Comparison of ENCODE assay signal across 6 cellular contexts in the genomic region with DNA sequence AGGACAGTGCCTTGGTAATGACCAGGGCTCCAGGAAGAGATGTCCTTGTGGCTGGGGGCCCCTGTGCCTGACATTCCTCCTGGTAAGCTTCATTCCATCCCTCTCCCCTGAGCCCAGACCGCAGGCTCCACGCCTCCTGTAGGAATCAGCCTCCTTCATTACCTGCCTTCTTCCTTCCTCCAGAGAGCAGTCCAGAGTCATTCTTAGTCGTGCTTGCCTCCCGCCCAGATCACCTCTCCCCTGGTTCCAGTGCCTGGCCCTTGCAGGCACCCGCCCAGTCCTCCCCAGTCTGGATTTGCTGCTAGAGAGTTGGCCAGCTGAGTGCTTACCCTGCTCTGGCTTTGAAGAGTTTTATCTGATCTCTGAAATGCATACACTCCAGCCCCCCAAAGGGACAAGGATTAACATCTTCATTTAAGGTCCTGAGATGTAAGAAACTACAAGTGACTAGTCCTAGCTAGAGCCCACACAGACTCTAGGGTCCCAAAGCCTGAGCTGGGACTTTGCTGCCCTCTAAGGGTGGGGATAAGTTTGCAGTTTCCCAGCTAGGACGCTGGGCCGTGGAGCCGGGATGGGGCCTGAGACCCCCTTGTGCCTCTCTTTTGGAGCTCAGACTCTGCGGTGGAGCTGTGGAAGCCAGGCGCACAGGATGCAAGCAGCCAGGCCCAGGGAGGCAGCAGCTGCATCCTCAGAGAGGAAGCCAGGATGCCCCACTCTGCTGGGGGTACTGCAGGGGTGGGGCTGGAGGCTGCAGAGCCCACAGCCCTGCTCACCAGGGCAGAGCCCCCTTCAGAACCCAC. TPM values are rescaled to one million over a fixed set of nuclear protein-coding genes. Genes with fewer than 3 reads are reported as not detected.
DNase-seq lines count a peak whose midpoint lies in the region; ATAC-seq and TF ChIP-seq lines count a peak whose summit lies in the region.

No MANE protein-coding gene starts in this region.

- H2BK15ac ChIP-seq in IMR-90 (ENCODE audit: low read depth, low read length): no peak overlapping the region
- H2BK15ac ChIP-seq in mesendoderm (replicated peaks; ENCODE audit: low read depth): no peak overlapping the region

- no peak overlapping the region for H2BK20ac ChIP-seq in IMR-90 (ENCODE audit: low read depth, low read length)

- H4K5ac ChIP-seq in IMR-90 (ENCODE audit: low read depth, low read length): no peak overlapping the region
- H4K5ac ChIP-seq in mesendoderm (ENCODE audit: low read length): no peak overlapping the region

- H3K4me3 ChIP-seq in CD8-positive, alpha-beta T cell (ENCODE audit: low read depth, low read length): no peak overlapping the region
- H3K4me3 ChIP-seq in IMR-90 (ENCODE audit: insufficient read depth, low read depth, low read length): no peak overlapping the region
- no peak overlapping the region for H3K4me3 ChIP-seq in mesendoderm (ENCODE audit: low read length)

- no peaks in the 10 kb centered on the region for H3K36me3 ChIP-seq in CD8-positive, alpha-beta T cell (ENCODE audit: insufficient read depth, low read length)
- H3K36me3 ChIP-seq in IMR-90 (ENCODE audit: control insufficient read depth, insufficient read depth, low read length) (peaks cover 6% of the 10 kb centered on the region; the same call in 1 of the 2 replicates), mesendoderm (ENCODE audit: control insufficient read depth, insufficient read depth, low read length) (no peaks in the 10 kb centered on the region)

- peaks cover 10% of the 10 kb centered on the region for H3K4me1 Mint-ChIP-seq in CD8-positive, alpha-beta T cell (ENCODE audit: low read depth)

- no peaks in the 10 kb centered on the region for H3K9me3 ChIP-seq in CD8-positive, alpha-beta T cell (ENCODE audit: low read length)
- H3K9me3 ChIP-seq in IMR-90 (ENCODE audit: control insufficient read depth, insufficient read depth, low read length): no peaks in the 10 kb centered on the region

- no peak overlapping the region for H3K4me3 Mint-ChIP-seq in CD8-positive, alpha-beta T cell

- intact Hi-C loops in CD8-positive, alpha-beta T cell (cut with DNase I, micrococcal nuclease): loop anchor here (1.0 to 2.0 kb wide), 2 partner anchors 83 to 370 kb away; partner anchors contain the start of gene ARFGAP2 (in 2 of the 2)
- intact Hi-C loops in IMR-90 (cut with micrococcal nuclease): loop anchor here (1.0 to 5.0 kb wide), 2 partner anchors 82 to 148 kb away; partner anchors contain the start of gene SLC39A13

- CTCF ChIA-PET in CD8-positive, alpha-beta T cell (lab: Charles Lee): interaction anchor here (0.7 to 4.1 kb wide), 15 partner anchors 9 to 152 kb away, joined by 3 to 23 read pairs (median 5); partner anchors contain the start of gene ACP2
- CTCF ChIA-PET in IMR-90 (lab: Yijun Ruan, JAX): interaction anchor here (0.5 to 2.5 kb wide), 14 partner anchors 9 to 96 kb away, joined by 3 to 12 read pairs (median 4); partner anchors contain the start of genes ACP2 and MADD

- H2BK120ac ChIP-seq in IMR-90 (ENCODE audit: low read depth, low read length) (no peak overlapping the region), mesendoderm (ENCODE audit: low read depth, low read length) (no peak overlapping the region)

- H3K27me3 Mint-ChIP-seq in CD8-positive, alpha-beta T cell (ENCODE audit: low read depth): no peaks in the 10 kb centered on the region

- POLR2A ChIA-PET in CD8-positive, alpha-beta T cell (lab: Charles Lee): interaction anchor here (0.6 to 3.2 kb wide), 6 partner anchors 9 to 74 kb away, joined by 3 to 13 read pairs (median 6); partner anchors contain the start of genes ACP2 and MADD
- POLR2A ChIA-PET in IMR-90 (lab: Charles Lee; ENCODE audit: unreplicated experiment): interaction anchor here (1.0 kb wide), 1 partner anchor 74 kb away, joined by 4 read pairs; no protein-coding TSS in a partner anchor

- H3K4ac ChIP-seq in IMR-90 (ENCODE audit: low read depth, low read length): peak overlapping the region; percentile 25; the same call in 1 of the 2 replicates
- H3K4ac ChIP-seq in mesendoderm (ENCODE audit: low read depth, low read length): no peak overlapping the region

- H4K8ac ChIP-seq in IMR-90 (ENCODE audit: low read depth in 2 of 2, low read length in 2 of 2): no peak overlapping the region
- no peak overlapping the region for H4K8ac ChIP-seq in mesendoderm (ENCODE audit: low read depth, low read length)

- H2AK5ac ChIP-seq in IMR-90 (ENCODE audit: low read depth, low read length): peak overlapping the region; percentile 60
- H2AK5ac ChIP-seq in mesendoderm (ENCODE audit: low read length): no peak overlapping the region

- H3K27me3 ChIP-seq in CD8-positive, alpha-beta T cell (ENCODE audit: insufficient read depth, low read length): no peaks in the 10 kb centered on the region
- H3K27me3 ChIP-seq in IMR-90 (ENCODE audit: control insufficient read depth, insufficient read depth, low read length): no peaks in the 10 kb centered on the region
- H3K27me3 ChIP-seq in mesendoderm (ENCODE audit: insufficient read depth, low read length, poor library complexity): no peaks in the 10 kb centered on the region

- WGBS in IMR-90 (ENCODE audit: extremely low coverage in 2 of 2, insufficient read length in 1 of 2), 2 experiments: 63% methylated on average over 9 of the region's 10 CpGs; no CpG with 5 or more reads in 1 of the 2 experiments
- no CpG with 5 or more reads among the region's 10 CpGs for WGBS in mesendoderm (ENCODE audit: extremely low coverage, insufficient coverage, low lambda C conversion rate)

- H3K27ac ChIP-seq in CD8-positive, alpha-beta T cell (ENCODE audit: low read depth, low read length): no peak overlapping the region
- H3K27ac ChIP-seq in IMR-90 (ENCODE audit: insufficient read depth, low read length) (0 out of 2 replicates have a peak overlapping the region, but pooled peaks have one; percentile 10), mesendoderm (ENCODE audit: low read depth, low read length) (no peak overlapping the region)

- H4K20me1 ChIP-seq in IMR-90 (ENCODE audit: insufficient read depth, low read length): no peaks in the 10 kb centered on the region

- DNase-seq in CD8-positive, alpha-beta T cell: peak in 2 of 7 experiments; percentile 39 to 46
- DNase-seq in IMR-90: peak; percentile 30
- peak; percentile 57 for DNase-seq in activated naive CD4-positive, alpha-beta T cell treated with anti-CD3 and anti-CD28 coated beads, Interleukin-2, amount 50 U/mL, for 16 hours
- DNase-seq in mesendoderm: peak; percentile 92
- no peak for DNase-seq in COR-L47 (lab: John Stamatoyannopoulos, UW)

- H3K9me3 Mint-ChIP-seq in CD8-positive, alpha-beta T cell: no peaks in the 10 kb centered on the region

- dilution Hi-C loops in IMR-90 (cut with HindIII; ENCODE audit: low sequenced_read_pairs, unreplicated experiment): no loop called here

- H3K9me1 ChIP-seq in IMR-90 (ENCODE audit: insufficient read depth, low read length): peaks cover 10% of the 10 kb centered on the region

- H2BK5ac ChIP-seq in IMR-90 (ENCODE audit: low read depth, low read length, poor library complexity, severe bottlenecking) (no peak overlapping the region), mesendoderm (ENCODE audit: low read length) (no peak overlapping the region)

- no peak overlapping the region; the same call in 1 of the 2 replicates for H3K14ac ChIP-seq in IMR-90 (replicated peaks; ENCODE audit: low read depth, low read length)

- no peak overlapping the region for H4K91ac ChIP-seq in IMR-90 (ENCODE audit: insufficient read depth, low read depth, low read length)

- H3K4me1 ChIP-seq in CD8-positive, alpha-beta T cell (ENCODE audit: insufficient read depth, low read length): peaks cover 10% of the 10 kb centered on the region
- peaks cover 21% of the 10 kb centered on the region for H3K4me1 ChIP-seq in IMR-90 (ENCODE audit: control insufficient read depth, insufficient read depth, low read length)
- peaks cover 5% of the 10 kb centered on the region for H3K4me1 ChIP-seq in mesendoderm (ENCODE audit: control insufficient read depth, low read depth, low read length)

- no peaks in the 10 kb centered on the region for H3K36me3 Mint-ChIP-seq in CD8-positive, alpha-beta T cell

- TF ChIP-seq RAD21 in IMR-90 (IDR thresholded peaks at IDR 0.05; ENCODE audit: low read length): peak; percentile 68

- TF ChIP-seq POLR2A in IMR-90 (IDR thresholded peaks at IDR 0.05; ENCODE audit: low read depth, low read length): no peak

- peak overlapping the region; percentile 67 for H2AFZ ChIP-seq in IMR-90 (replicated peaks; ENCODE audit: low read length, poor library complexity)

- in situ Hi-C loops in IMR-90 (cut with MboI; ENCODE audit: low sequenced_read_pairs): no loop called here

- H3K18ac ChIP-seq in IMR-90 (ENCODE audit: low read depth, low read length): no peak overlapping the region
- H3K18ac ChIP-seq in mesendoderm (ENCODE audit: low read length): no peak overlapping the region

- H3K27ac Mint-ChIP-seq in CD8-positive, alpha-beta T cell: no peak overlapping the region

- H3K4me2 ChIP-seq in IMR-90 (ENCODE audit: low read depth, low read length) (no peak overlapping the region), mesendoderm (ENCODE audit: low read length) (no peak overlapping the region)

- H2AK9ac ChIP-seq in IMR-90 (replicated peaks; ENCODE audit: low read depth, low read length, poor library complexity): peak overlapping the region; percentile 60

- peak; percentile 90 for ATAC-seq in CD8-positive, alpha-beta T cell
- ATAC-seq in IMR-90 (ENCODE audit: low read depth) (peak; percentile 55), GM19324 (IDR thresholded peaks at IDR 0.05; ENCODE audit: low FRiP score, unreplicated experiment) (no peak)

- BruUV-seq in IMR-90 (replicated peaks; lab: Mats Ljungman, UMichigan): no TSS peak

- H3K9ac ChIP-seq in IMR-90 (ENCODE audit: low read depth, low read length): peak overlapping the region; percentile 1; the same call in 1 of the 2 replicates
- H3K9ac ChIP-seq in mesendoderm (ENCODE audit: low read length): no peak overlapping the region

- H3K79me1 ChIP-seq in IMR-90 (ENCODE audit: low read depth in 1 of 2, low read length in 2 of 2) (peaks cover 0 to 25% of the 10 kb centered on the region in 2 experiments; a peak in 3 of 4 replicates), mesendoderm (ENCODE audit: low read length) (no peaks in the 10 kb centered on the region)

- H3K23ac ChIP-seq in IMR-90 (ENCODE audit: low read depth, low read length) (no peak overlapping the region), mesendoderm (ENCODE audit: low read length) (no peak overlapping the region)

- no peaks in the 10 kb centered on the region for H3K79me2 ChIP-seq in mesendoderm (ENCODE audit: control insufficient read depth, insufficient read depth, low read length)

- TF ChIP-seq CTCF in CD8-positive, alpha-beta T cell (IDR thresholded peaks at IDR 0.05): peak; percentile 23
- TF ChIP-seq CTCF in IMR-90 (conservative IDR thresholded peaks at IDR 0.05; ENCODE audit: low read depth, low read length): peak; percentile 60

- no peak overlapping the region for H3K56ac ChIP-seq in IMR-90 (ENCODE audit: extremely low read depth, insufficient read depth, low read length)
- H3K56ac ChIP-seq in mesendoderm (ENCODE audit: low read length): peak overlapping the region; percentile 61

RNA-seq across cellular contexts. Expression of gene NR1H3, which starts 1.6 kb away (rescaled TPM):
- total RNA-seq in CD8-positive, alpha-beta T cell: 1 to 10 TPM; 1.3 to 1.5 TPM
- 9.1 and 9.7 TPM in 2 replicates for total RNA-seq in IMR-90 (2012; rRNA removed)
- polyA plus RNA-seq in IMR-90 (2012; rRNA removed): 13.6 and 19.0 TPM in 2 replicates
- 9.7 and 15.4 TPM in 2 replicates for polyA plus RNA-seq in IMR-90 (2012; cell fraction: cytosol; rRNA removed)
- 48.0 and 62.0 TPM in 2 replicates for polyA plus RNA-seq in IMR-90 (2012; cell fraction: nucleus; rRNA removed; ENCODE audit: low replicate concordance)
- 9.3 TPM for polyA plus RNA-seq in mesendoderm (2013, experiment 1 of 2)
- 9.5 TPM for polyA plus RNA-seq in mesendoderm (2013, experiment 2 of 2)

RNA-seq across cellular contexts. Expression of gene MADD, which starts 10.6 kb away (rescaled TPM):
- total RNA-seq in CD8-positive, alpha-beta T cell: 100 to 1,000 TPM; 191 to 196 TPM
- total RNA-seq in IMR-90 (2012; rRNA removed): 11.1 and 13.3 TPM in 2 replicates
- polyA plus RNA-seq in IMR-90 (2012; rRNA removed): 16.4 and 17.3 TPM in 2 replicates
- polyA plus RNA-seq in IMR-90 (2012; cell fraction: cytosol; rRNA removed): 11.8 and 13.6 TPM in 2 replicates
- polyA plus RNA-seq in IMR-90 (2012; cell fraction: nucleus; rRNA removed; ENCODE audit: low replicate concordance): 45.5 and 53.1 TPM in 2 replicates
- polyA plus RNA-seq in mesendoderm (2013, experiment 1 of 2): 11.0 TPM
- 10.4 TPM for polyA plus RNA-seq in mesendoderm (2013, experiment 2 of 2)

RNA-seq across cellular contexts. Expression of gene ACP2, which starts 10.8 kb away (rescaled TPM):
- total RNA-seq in CD8-positive, alpha-beta T cell: 10 to 100 TPM; 18.3 to 22.6 TPM
- total RNA-seq in IMR-90 (2012; rRNA removed): 10.3 and 17.7 TPM in 2 replicates
- 23.6 and 24.8 TPM in 2 replicates for polyA plus RNA-seq in IMR-90 (2012; rRNA removed)
- polyA plus RNA-seq in IMR-90 (2012; cell fraction: cytosol; rRNA removed): 17.6 and 27.9 TPM in 2 replicates
- polyA plus RNA-seq in IMR-90 (2012; cell fraction: nucleus; rRNA removed; ENCODE audit: low replicate concordance): 44.8 and 66.4 TPM in 2 replicates
- 16.4 TPM for polyA plus RNA-seq in mesendoderm (2013, experiment 1 of 2)
- 16.3 TPM for polyA plus RNA-seq in mesendoderm (2013, experiment 2 of 2)

RNA-seq across cellular contexts. Expression of gene DDB2, which starts 44.6 kb away (rescaled TPM):
- total RNA-seq in CD8-positive, alpha-beta T cell: 10 to 100 TPM; 39.0 to 43.0 TPM
- total RNA-seq in IMR-90 (2012; rRNA removed): 25.6 and 27.8 TPM in 2 replicates
- 33.5 and 33.6 TPM in 2 replicates for polyA plus RNA-seq in IMR-90 (2012; rRNA removed)
- polyA plus RNA-seq in IMR-90 (2012; cell fraction: cytosol; rRNA removed): 24.1 and 24.5 TPM in 2 replicates
- polyA plus RNA-seq in IMR-90 (2012; cell fraction: nucleus; rRNA removed; ENCODE audit: low replicate concordance): 77.2 and 160 TPM in 2 replicates
- 21.6 TPM for polyA plus RNA-seq in mesendoderm (2013, experiment 1 of 2)
- polyA plus RNA-seq in mesendoderm (2013, experiment 2 of 2): 22.0 TPM

Comparison
In these comparisons a context has a peak if more than half of its experiments do, and no peak if none do; other contexts are left out.
1. RNA of gene MADD, which starts 10.6 kb away (total RNA-seq): 191 to 196 TPM in CD8-positive, alpha-beta T cell; 11.1 to 13.3 TPM in IMR-90; every median in the first group is over 10 times any median in the second.